ENCODE assay signal across 16 cellular contexts in genomic region chr4:17310269-17310652, GRCh38.
A peak's percentile ranks its signal among the peaks of the same experiment; 100 is the strongest.
DNase-seq lines count a peak whose midpoint lies in the region; ATAC-seq and TF ChIP-seq lines count a peak whose summit lies in the region.
"Had no signal": no experiment of that assay in that cellular context is flagged by ENCODE, and none has a peak within 500 bp of the region (broad histone marks: within the 10 kb centered on the region; RNA-seq: fewer than 3 reads in every experiment).

No MANE protein-coding gene starts in this region.

- H3K4me1 Mint-ChIP-seq in activated CD4-positive, alpha-beta T cell treated with anti-CD3 and anti-CD28 coated beads for 36 hours, result no peaks in the 10 kb centered on the region

- DNase-seq in GM12864 (ENCODE audit: low read depth), result peak; percentile 57
- DNase-seq in fibroblast of mammary gland (ENCODE audit: low read depth), result peak; percentile 57
- no peak for DNase-seq in aorta
- DNase-seq in DMS153 treated with DMSO at 0.1 percent for 48 hours (lab: John Stamatoyannopoulos, UW; ENCODE audit: unreplicated experiment), result no peak
- DNase-seq in activated CD4-positive, alpha-beta T cell treated with anti-CD3 and anti-CD28 coated beads for 36 hours, result no peak
- DNase-seq: activated CD4-positive, alpha-beta T cell treated with anti-CD3 and anti-CD28 coated beads for 1 hour; activated T-cell treated with anti-CD3 and anti-CD28 coated beads, Interleukin-2, amount 50 U/mL, for 48 hours; anterior cingulate cortex; NCI-H1092; PC-3; retina; stimulated activated CD4-positive, alpha-beta T cell treated with anti-CD3 and anti-CD28 coated beads, Interleukin-2, amount 100 ng/mL, for 48 hours had no signal

- 30 to 48% methylated on average over 1 of the region's 1 CpG for WGBS in aorta, 2 donors

- peaks cover 2% of the 10 kb centered on the region for H3K9me3 ChIP-seq in aorta (ENCODE audit: control insufficient read depth, low read length)

- H3K4me3 ChIP-seq in GM12864 (ENCODE audit: low read depth, low read length), result no peak overlapping the region
- H3K4me3 ChIP-seq in fibroblast of mammary gland (ENCODE audit: control insufficient read depth, low read depth, low read length), result no peak overlapping the region
- no peak overlapping the region for H3K4me3 ChIP-seq in aorta (ENCODE audit: low read length in 2 of 2)

- no peak overlapping the region for H3K27ac Mint-ChIP-seq in activated CD4-positive, alpha-beta T cell treated with anti-CD3 and anti-CD28 coated beads for 36 hours
- H3K27ac Mint-ChIP-seq: stimulated activated effector memory CD8-positive, alpha-beta T cell treated with anti-CD3 and anti-CD28 coated beads, Interleukin-12 subunit alpha, Interleukin-12 subunit beta, amount 100 ng/mL, for 72 hours had no signal

- peaks cover 2% of the 10 kb centered on the region for H3K27me3 Mint-ChIP-seq in activated CD4-positive, alpha-beta T cell treated with anti-CD3 and anti-CD28 coated beads for 36 hours

- H3K36me3 ChIP-seq in aorta (ENCODE audit: control insufficient read depth in 1 of 2, insufficient read depth in 2 of 2, low read length in 1 of 2), result no peaks in the 10 kb centered on the region

- no peak overlapping the region for H3K27ac ChIP-seq in aorta (ENCODE audit: low read depth in 1 of 2, low read length in 2 of 2)

- intact Hi-C loops in aorta (cut with DNase I), result no loop called here
- intact Hi-C loops in activated CD4-positive, alpha-beta T cell treated with anti-CD3 and anti-CD28 coated beads for 36 hours (cut with DNase I, micrococcal nuclease), result loop anchor here in 1 of 2 experiments (5.0 kb wide), 1 partner anchor 1008 kb away; no protein-coding TSS in a partner anchor

- no peaks in the 10 kb centered on the region for H3K36me3 Mint-ChIP-seq in activated CD4-positive, alpha-beta T cell treated with anti-CD3 and anti-CD28 coated beads for 36 hours (ENCODE audit: low read depth)
- H3K36me3 Mint-ChIP-seq: stimulated activated effector memory CD8-positive, alpha-beta T cell treated with anti-CD3 and anti-CD28 coated beads, Interleukin-12 subunit alpha, Interleukin-12 subunit beta, amount 100 ng/mL, for 72 hours had no signal

- CTCF ChIA-PET in activated CD4-positive, alpha-beta T cell treated with anti-CD3 and anti-CD28 coated beads for 36 hours (lab: Charles Lee), result no interaction called here

- peaks cover 2% of the 10 kb centered on the region for H3K9me3 Mint-ChIP-seq in activated CD4-positive, alpha-beta T cell treated with anti-CD3 and anti-CD28 coated beads for 36 hours (ENCODE audit: low read depth)
- H3K9me3 Mint-ChIP-seq: stimulated activated effector memory CD8-positive, alpha-beta T cell treated with anti-CD3 and anti-CD28 coated beads, Interleukin-12 subunit alpha, Interleukin-12 subunit beta, amount 100 ng/mL, for 72 hours had no signal

- TF ChIP-seq CTCF in GM12864 (IDR thresholded peaks at IDR 0.05; ENCODE audit: low read depth, low read length, missing control alignments), result no peak
- TF ChIP-seq CTCF in fibroblast of mammary gland (conservative IDR thresholded peaks at IDR 0.05; ENCODE audit: control insufficient read depth, insufficient read depth, low read depth, low read length), result no peak

- H3K4me3 Mint-ChIP-seq in activated CD4-positive, alpha-beta T cell treated with anti-CD3 and anti-CD28 coated beads for 36 hours, result no peak overlapping the region
- H3K4me3 Mint-ChIP-seq: stimulated activated effector memory CD8-positive, alpha-beta T cell treated with anti-CD3 and anti-CD28 coated beads, Interleukin-12 subunit alpha, Interleukin-12 subunit beta, amount 100 ng/mL, for 72 hours had no signal

- H3K27me3 ChIP-seq in aorta (ENCODE audit: control insufficient read depth in 1 of 2, insufficient read depth in 2 of 2, low read length in 1 of 2), result no peaks in the 10 kb centered on the region

- POLR2A ChIA-PET in activated CD4-positive, alpha-beta T cell treated with anti-CD3 and anti-CD28 coated beads for 36 hours (lab: Charles Lee), result no interaction called here

- peak; percentile 90 for ATAC-seq in GM21723 (IDR thresholded peaks at IDR 0.05; ENCODE audit: unreplicated experiment)
- peak; percentile 51 for ATAC-seq in HG03521 (IDR thresholded peaks at IDR 0.05; ENCODE audit: unreplicated experiment)
- ATAC-seq in aorta (ENCODE audit: low FRiP score), result no peak
- ATAC-seq in HG02970 (IDR thresholded peaks at IDR 0.05; ENCODE audit: low FRiP score, unreplicated experiment), result no peak
- ATAC-seq in activated CD4-positive, alpha-beta T cell treated with anti-CD3 and anti-CD28 coated beads for 36 hours, result no peak
- ATAC-seq: PC-3; stimulated activated effector memory CD8-positive, alpha-beta T cell treated with anti-CD3 and anti-CD28 coated beads, Interleukin-12 subunit alpha, Interleukin-12 subunit beta, amount 100 ng/mL, for 72 hours had no signal

- H3K4me1 ChIP-seq in aorta (ENCODE audit: control insufficient read depth in 1 of 2, insufficient read depth in 2 of 2, low read length in 2 of 2), result no peaks in the 10 kb centered on the region

Comparison
In these comparisons a context has a peak if more than half of its experiments do, and no peak if none do; other contexts are left out.
1. DNase-seq: peak in GM12864 (single experiment) and fibroblast of mammary gland (single experiment); none in aorta (0 of 2), DMS153 treated with DMSO at 0.1 percent for 48 hours (single experiment) and activated CD4-positive, alpha-beta T cell treated with anti-CD3 and anti-CD28 coated beads for 36 hours (single experiment).
2. ATAC-seq: peak in GM21723 (single experiment) and HG03521 (single experiment); none in aorta (single experiment), HG02970 (single experiment) and activated CD4-positive, alpha-beta T cell treated with anti-CD3 and anti-CD28 coated beads for 36 hours (single experiment).